In genomic region chr15:58590901-58591300, GRCh38 we compare ENCODE assay signal across 26 cellular contexts.
A peak's percentile ranks its signal among the peaks of the same experiment; 100 is the strongest.
DNase-seq lines count a peak whose midpoint lies in the region; ATAC-seq and TF ChIP-seq lines count a peak whose summit lies in the region.
"Had no signal": no experiment of that assay in that cellular context is flagged by ENCODE, and none has a peak within 500 bp of the region (broad histone marks: within the 10 kb centered on the region; RNA-seq: fewer than 3 reads in every experiment).

No MANE protein-coding gene starts in this region.

- CTCF ChIA-PET in A673 (lab: Charles Lee) = interaction anchor here (0.6 kb wide), 1 partner anchor 1030 kb away, joined by 4 read pairs; no protein-coding TSS in a partner anchor
- CTCF ChIA-PET in CD8-positive, alpha-beta T cell (lab: Charles Lee) = interaction anchor here (0.7 to 1.0 kb wide), 2 partner anchors 12 to 22 kb away, joined by 3 read pairs; no protein-coding TSS in a partner anchor

- H3K27ac ChIP-seq in A673 (ENCODE audit: low read depth, low read length, poor library complexity, severe bottlenecking) (no peak overlapping the region), lung (ENCODE audit: low read depth in 1 of 2, low read length in 1 of 2) (no peak overlapping the region)
- no peak overlapping the region for H3K27ac ChIP-seq in CD8-positive, alpha-beta T cell (ENCODE audit: low read depth, low read length)
- H3K27ac ChIP-seq: pancreas, tibial nerve had no signal

- H3K4me1 ChIP-seq in A673 (ENCODE audit: insufficient read depth, low read length, poor library complexity, severe bottlenecking) (no peaks in the 10 kb centered on the region), lung (ENCODE audit: control insufficient read depth in 2 of 2, insufficient read depth in 2 of 2, low read length in 2 of 2) (peaks cover 0 to 2% of the 10 kb centered on the region in 2 donors)
- H3K4me1 ChIP-seq in CD8-positive, alpha-beta T cell (ENCODE audit: insufficient read depth, low read length) = no peaks in the 10 kb centered on the region
- H3K4me1 ChIP-seq: tibial nerve had no signal

- H3K4me3 ChIP-seq in A673 (ENCODE audit: low read depth, low read length, poor library complexity, severe bottlenecking) (no peak overlapping the region), lung (no peak overlapping the region)
- H3K4me3 ChIP-seq in CD8-positive, alpha-beta T cell (ENCODE audit: low read depth, low read length) = no peak overlapping the region
- H3K4me3 ChIP-seq: pancreas, tibial nerve had no signal

- H3K27ac Mint-ChIP-seq in CD8-positive, alpha-beta T cell = peak overlapping the region; percentile 1
- peak overlapping the region; percentile 56 for H3K27ac Mint-ChIP-seq in activated T-helper 17 cell treated with anti-CD3 and anti-CD28 coated beads, Interleukin-2, amount 50 U/mL, for 72 hours
- H3K27ac Mint-ChIP-seq: activated T-helper 2 cell treated with anti-CD3 and anti-CD28 coated beads, Interferon-gamma antibody, Interleukin-2, Interleukin-4, amounts not matched to agents 10 μg/mL and 5 μg/mL and 100 μg/mL, durations not matched to agents 14 hours and 24 hours and 36 hours had no signal

- no peaks in the 10 kb centered on the region for H3K27me3 Mint-ChIP-seq in CD8-positive, alpha-beta T cell (ENCODE audit: low read depth)
- no peaks in the 10 kb centered on the region for H3K27me3 Mint-ChIP-seq in activated T-helper 17 cell treated with anti-CD3 and anti-CD28 coated beads, Interleukin-2, amount 50 U/mL, for 72 hours
- H3K27me3 Mint-ChIP-seq: brain; CD8-positive, alpha-beta memory T cell; naive thymus-derived CD8-positive, alpha-beta T cell; stimulated activated naive CD8-positive, alpha-beta T cell treated with anti-CD3 and anti-CD28 coated beads, Interleukin-15, amount 100 ng/mL, for 72 hours had no signal

- DNase-seq in A673 (ENCODE audit: low spot score) = peak; percentile 11
- no peak for DNase-seq in CD8-positive, alpha-beta T cell
- DNase-seq in lung (ENCODE audit: low spot score) = no peak
- no peak for DNase-seq in NCI-H526 (lab: John Stamatoyannopoulos, UW)
- DNase-seq: activated CD4-positive, alpha-beta T cell treated with anti-CD3 and anti-CD28 coated beads, Interleukin-2, amount 50 U/mL, for 4 hours; activated CD4-positive, CD25-positive, alpha-beta regulatory T cell; activated CD8-positive, alpha-beta memory T cell treated with anti-CD3 and anti-CD28 coated beads, Interleukin-2, amount 50 U/mL, for 48 hours; CD8-positive, alpha-beta memory T cell; effector CD8-positive, alpha-beta T cell; HCEC 1CT; head of caudate nucleus; Kasumi-1; left cardiac atrium; naive thymus-derived CD8-positive, alpha-beta T cell; NCI-H1930; NCI-H345; NK-92 treated with Interleukin-12 subunit alpha and Interleukin-12 subunit beta, amount 100 ng/mL, for 24 hours; pancreas; SHP77 treated with DMSO at 0.1 percent for 48 hours; stimulated activated naive CD8-positive, alpha-beta T cell treated with anti-CD3 and anti-CD28 coated beads, Interleukin-15, amount 100 ng/mL, for 72 hours had no signal

- peaks cover 24% of the 10 kb centered on the region for H3K36me3 Mint-ChIP-seq in CD8-positive, alpha-beta T cell
- peaks cover 28% of the 10 kb centered on the region for H3K36me3 Mint-ChIP-seq in activated T-helper 17 cell treated with anti-CD3 and anti-CD28 coated beads, Interleukin-2, amount 50 U/mL, for 72 hours (ENCODE audit: low read depth)

- H3K36me3 ChIP-seq in A673 (ENCODE audit: insufficient read depth, low read length, poor library complexity, severe bottlenecking) = no peaks in the 10 kb centered on the region
- peaks cover 5% of the 10 kb centered on the region for H3K36me3 ChIP-seq in CD8-positive, alpha-beta T cell (ENCODE audit: insufficient read depth, low read length)
- peaks cover 0 to 6% of the 10 kb centered on the region in 2 donors for H3K36me3 ChIP-seq in lung (ENCODE audit: control insufficient read depth in 2 of 2, insufficient read depth in 2 of 2, low read length in 2 of 2)
- H3K36me3 ChIP-seq: pancreas had no signal

- H3K4me1 Mint-ChIP-seq in CD8-positive, alpha-beta T cell (ENCODE audit: low read depth) = peaks cover 4% of the 10 kb centered on the region
- no peaks in the 10 kb centered on the region for H3K4me1 Mint-ChIP-seq in activated T-helper 17 cell treated with anti-CD3 and anti-CD28 coated beads, Interleukin-2, amount 50 U/mL, for 72 hours

- ATAC-seq in CD8-positive, alpha-beta T cell = no peak
- no peak for ATAC-seq in activated T-helper 17 cell treated with anti-CD3 and anti-CD28 coated beads, Interleukin-2, amount 50 U/mL, for 72 hours (replicated peaks)
- ATAC-seq in lung (ENCODE audit: insufficient read depth, low FRiP score) (peak; percentile 41), GM18873 (IDR thresholded peaks at IDR 0.05; ENCODE audit: low FRiP score, unreplicated experiment) (no peak), GM21786 (IDR thresholded peaks at IDR 0.05; ENCODE audit: unreplicated experiment) (no peak)
- ATAC-seq: left cardiac atrium; naive thymus-derived CD8-positive, alpha-beta T cell; stimulated activated naive CD8-positive, alpha-beta T cell treated with anti-CD3 and anti-CD28 coated beads, Interleukin-15, amount 100 ng/mL, for 72 hours had no signal

- H3K27me3 ChIP-seq in A673 (replicated peaks; ENCODE audit: insufficient read depth, low read depth, low read length, poor library complexity) (no peaks in the 10 kb centered on the region), lung (ENCODE audit: control insufficient read depth, insufficient read depth) (no peaks in the 10 kb centered on the region)
- no peaks in the 10 kb centered on the region for H3K27me3 ChIP-seq in CD8-positive, alpha-beta T cell (ENCODE audit: insufficient read depth, low read length)
- H3K27me3 ChIP-seq: pancreas, tibial nerve had no signal

- H3K4me3 Mint-ChIP-seq in CD8-positive, alpha-beta T cell = no peak overlapping the region
- no peak overlapping the region for H3K4me3 Mint-ChIP-seq in activated T-helper 17 cell treated with anti-CD3 and anti-CD28 coated beads, Interleukin-2, amount 50 U/mL, for 72 hours
- H3K4me3 Mint-ChIP-seq: brain; CD8-positive, alpha-beta memory T cell; naive thymus-derived CD8-positive, alpha-beta T cell; stimulated activated naive CD8-positive, alpha-beta T cell treated with anti-CD3 and anti-CD28 coated beads, Interleukin-15, amount 100 ng/mL, for 72 hours had no signal

- intact Hi-C loops in A673 (cut with micrococcal nuclease; ENCODE audit: unreplicated experiment) = no loop called here
- intact Hi-C loops in CD8-positive, alpha-beta T cell (cut with DNase I, micrococcal nuclease) = no loop called here

- TF ChIP-seq CTCF in A673 (conservative IDR thresholded peaks at IDR 0.05; ENCODE audit: low read depth, low read length) (no peak), lung (IDR thresholded peaks at IDR 0.05; ENCODE audit: control extremely low read depth, extremely low read depth) (no peak)
- TF ChIP-seq CTCF in CD8-positive, alpha-beta T cell (IDR thresholded peaks at IDR 0.05) = no peak

- WGBS in lung, 2 donors = 47 to 61% methylated on average over 1 of the region's 1 CpG

- H3K9me3 ChIP-seq in A673 (ENCODE audit: low read depth, low read length, poor library complexity, severe bottlenecking) = no peaks in the 10 kb centered on the region
- H3K9me3 ChIP-seq in CD8-positive, alpha-beta T cell (ENCODE audit: low read length) = no peaks in the 10 kb centered on the region
- H3K9me3 ChIP-seq in lung (ENCODE audit: control insufficient read depth in 2 of 2, insufficient read depth in 1 of 2, low read length in 1 of 2) = no peaks in the 10 kb centered on the region
- H3K9me3 ChIP-seq: pancreas, tibial nerve had no signal

- no peaks in the 10 kb centered on the region for H3K9me3 Mint-ChIP-seq in CD8-positive, alpha-beta T cell
- no peaks in the 10 kb centered on the region for H3K9me3 Mint-ChIP-seq in activated T-helper 17 cell treated with anti-CD3 and anti-CD28 coated beads, Interleukin-2, amount 50 U/mL, for 72 hours
- H3K9me3 Mint-ChIP-seq: activated T-helper 2 cell treated with anti-CD3 and anti-CD28 coated beads, Interferon-gamma antibody, Interleukin-2, Interleukin-4, amounts not matched to agents 10 μg/mL and 5 μg/mL and 100 μg/mL, durations not matched to agents 14 hours and 24 hours and 36 hours; brain; CD8-positive, alpha-beta memory T cell; naive thymus-derived CD8-positive, alpha-beta T cell; stimulated activated naive CD8-positive, alpha-beta T cell treated with anti-CD3 and anti-CD28 coated beads, Interleukin-15, amount 100 ng/mL, for 72 hours had no signal

- POLR2A ChIA-PET in A673 (lab: Charles Lee; ENCODE audit: low non-redundant PET) = no interaction called here
- POLR2A ChIA-PET in CD8-positive, alpha-beta T cell (lab: Charles Lee) = no interaction called here

- BruUV-seq in A673 (replicated peaks; lab: Mats Ljungman, UMichigan) = no TSS peak
